In the genomic region with DNA sequence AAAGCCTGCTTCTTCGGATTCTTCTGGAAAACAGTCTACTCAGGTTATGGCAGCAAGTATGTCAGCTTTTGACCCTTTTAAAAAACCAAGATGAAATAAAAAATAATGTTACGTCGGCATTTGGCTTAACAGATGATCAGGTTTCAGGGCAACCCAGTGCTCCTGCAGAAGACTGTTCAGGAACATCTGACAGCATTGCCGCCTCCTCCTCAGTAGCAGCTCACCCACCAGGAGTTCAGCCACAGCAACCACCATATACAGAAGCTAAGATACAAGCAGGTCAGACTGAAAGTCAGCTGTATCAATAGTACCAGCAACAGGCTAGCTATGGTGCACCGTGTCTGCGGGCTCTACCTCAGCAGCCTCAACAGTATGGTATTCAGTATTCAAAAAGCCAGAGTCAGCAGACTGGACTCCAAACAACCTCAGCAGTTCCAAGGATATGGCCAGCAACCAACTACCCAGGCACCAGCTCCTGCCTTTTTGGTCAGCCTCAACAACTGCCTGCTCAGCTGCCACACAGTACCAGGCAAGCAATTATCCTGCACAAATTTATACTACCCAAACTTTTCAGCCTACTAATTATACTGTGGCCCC, we compare ENCODE assay signal across 20 cellular contexts.
"Had no signal": no experiment of that assay in that cellular context is flagged by ENCODE, and none has a peak within 500 bp of the region (broad histone marks: within the 10 kb centered on the region; RNA-seq: fewer than 3 reads in every experiment).

No MANE protein-coding gene starts in this region.

- H3K4me1 Mint-ChIP-seq: activated naive CD4-positive, alpha-beta T cell treated with anti-CD3 and anti-CD28 coated beads, Interleukin-2, amount 10 ng/mL, durations not matched to agents 7 days and 5 days; neural crest cell; stimulated activated memory B cell treated with anti-CD40 and anti-IgM and Interleukin-4, amounts not matched to agents 10 μg/mL and 1 μg/mL and 100 μg/mL, for 72 hours; WTC11 had no signal

- H3K27me3 Mint-ChIP-seq: activated naive CD4-positive, alpha-beta T cell treated with anti-CD3 and anti-CD28 coated beads, Interleukin-2, amount 10 ng/mL, durations not matched to agents 7 days and 5 days; naive thymus-derived CD4-positive, alpha-beta T cell; stimulated activated memory B cell treated with anti-CD40 and anti-IgM and Interleukin-4, amounts not matched to agents 10 μg/mL and 1 μg/mL and 100 μg/mL, for 72 hours had no signal

- H3K27ac Mint-ChIP-seq: activated naive CD4-positive, alpha-beta T cell treated with anti-CD3 and anti-CD28 coated beads, Interleukin-2, amount 10 ng/mL, durations not matched to agents 7 days and 5 days; naive thymus-derived CD4-positive, alpha-beta T cell; stimulated activated memory B cell treated with anti-CD40 and anti-IgM and Interleukin-4, amounts not matched to agents 10 μg/mL and 1 μg/mL and 100 μg/mL, for 72 hours; T-helper 1 cell treated with Interleukin-12 subunit alpha and Interleukin-12 subunit beta and Interleukin-4 antibody, amounts not matched to agents 30 μg/mL and 1 μg/mL, for 36 hours; WTC11 had no signal

- H3K4me3 ChIP-seq: cardiac muscle cell, lower lobe of right lung, stomach, suprapubic skin, tibial nerve had no signal

- H3K36me3 ChIP-seq: cardiac muscle cell had no signal

- H3K36me3 Mint-ChIP-seq: WTC11 had no signal

- H3K9me3 Mint-ChIP-seq: activated naive CD4-positive, alpha-beta T cell treated with anti-CD3 and anti-CD28 coated beads, Interleukin-2, amount 10 ng/mL, durations not matched to agents 7 days and 5 days; naive thymus-derived CD4-positive, alpha-beta T cell; neural crest cell; stimulated activated memory B cell treated with anti-CD40 and anti-IgM and Interleukin-4, amounts not matched to agents 10 μg/mL and 1 μg/mL and 100 μg/mL, for 72 hours; T-helper 1 cell treated with Interleukin-12 subunit alpha and Interleukin-12 subunit beta and Interleukin-4 antibody, amounts not matched to agents 30 μg/mL and 1 μg/mL, for 36 hours; WTC11 had no signal

- ATAC-seq: lower lobe of right lung; naive thymus-derived CD4-positive, alpha-beta T cell; stimulated activated memory B cell treated with anti-CD40 and anti-IgM and Interleukin-4, amounts not matched to agents 10 μg/mL and 1 μg/mL and 100 μg/mL, for 72 hours; WTC11 had no signal

- DNase-seq: activated CD8-positive, alpha-beta memory T cell treated with anti-CD3 and anti-CD28 coated beads, Interleukin-2, amount 50 U/mL, for 4 hours; activated effector memory CD4-positive, alpha-beta T cell treated with anti-CD3 and anti-CD28 coated beads, Interleukin-2, amount 50 U/mL, for 16 hours; activated naive CD4-positive, alpha-beta T cell treated with anti-CD3 and anti-CD28 coated beads, Interleukin-2, amount 10 ng/mL, durations not matched to agents 7 days and 5 days; dermis blood vessel endothelial cell; effector CD8-positive, alpha-beta T cell; erythroblast; foreskin fibroblast; lower lobe of right lung; naive thymus-derived CD4-positive, alpha-beta T cell; retina; stimulated activated CD4-positive, alpha-beta T cell treated with anti-CD3 and anti-CD28 coated beads, Interleukin-1b, Interleukin-23, amount 100 ng/mL, for 48 hours; stomach; T1000 had no signal

- H3K4me1 ChIP-seq: lower lobe of right lung, stomach, suprapubic skin, tibial nerve had no signal

- H3K27me3 ChIP-seq: cardiac muscle cell, stomach, suprapubic skin, tibial nerve had no signal

- H3K27ac ChIP-seq: cardiac muscle cell, lower lobe of right lung, stomach, suprapubic skin, tibial nerve had no signal

- H3K9me3 ChIP-seq: lower lobe of right lung, stomach, suprapubic skin, tibial nerve had no signal

- H3K4me3 Mint-ChIP-seq: activated naive CD4-positive, alpha-beta T cell treated with anti-CD3 and anti-CD28 coated beads, Interleukin-2, amount 10 ng/mL, durations not matched to agents 7 days and 5 days; naive thymus-derived CD4-positive, alpha-beta T cell; neural crest cell; stimulated activated memory B cell treated with anti-CD40 and anti-IgM and Interleukin-4, amounts not matched to agents 10 μg/mL and 1 μg/mL and 100 μg/mL, for 72 hours; T-helper 1 cell treated with Interleukin-12 subunit alpha and Interleukin-12 subunit beta and Interleukin-4 antibody, amounts not matched to agents 30 μg/mL and 1 μg/mL, for 36 hours; WTC11 had no signal
